27 cellular contexts compared by ENCODE assay signal in genomic region chr3:95254771-95255170, GRCh38.
"Had no signal": no experiment of that assay in that cellular context is flagged by ENCODE, and none has a peak within 500 bp of the region (broad histone marks: within the 10 kb centered on the region; RNA-seq: fewer than 3 reads in every experiment).

No MANE protein-coding gene starts in this region.

- H3K4me1 Mint-ChIP-seq: T-cell had no signal

- H3K4me3 Mint-ChIP-seq: T-cell; T-helper 1 cell treated with Interleukin-12 subunit alpha and Interleukin-12 subunit beta and Interleukin-4 antibody, amounts not matched to agents 30 μg/mL and 1 μg/mL, for 36 hours had no signal

- H3K36me3 ChIP-seq: Peyer's patch, SJCRH30 had no signal

- DNase-seq: IMR-90; Kasumi-1; MM.1S; NCI-H1092 treated with DMSO at 0.1 percent for 48 hours; NCI-H1436; NCI-H187; NCI-H2029; NCI-H2081 treated with DMSO at 0.1 percent for 48 hours; NCI-H2171; NCI-H226; NCI-H446; NCI-H510A; NCI-H524 treated with DMSO at 0.1 percent for 48 hours; NCI-H69; NCI-H774; NK-92 treated with Interleukin-12 subunit alpha and Interleukin-12 subunit beta, amount 100 ng/mL, for 24 hours; PC-9; Peyer's patch; SHP77 treated with DMSO at 0.1 percent for 48 hours; SW 1271; T-cell had no signal

- H3K36me3 Mint-ChIP-seq: T-cell had no signal

- H3K4me3 ChIP-seq: K562, PC-9, Peyer's patch, SJCRH30 had no signal

- H3K9ac ChIP-seq: KMS-11 had no signal

- H2AFZ ChIP-seq: PC-9 had no signal

- FAIRE-seq: HepG2, K562 had no signal

- H3K4me2 ChIP-seq: KMS-11, PC-9 had no signal

- H3K27ac ChIP-seq: KMS-11, PC-9, Peyer's patch, SJCRH30 had no signal

- H3K27me3 Mint-ChIP-seq: T-cell had no signal

- H3K9me3 ChIP-seq: Peyer's patch, SJCRH30 had no signal

- H3K27me3 ChIP-seq: Peyer's patch, SJCRH30 had no signal

- H3K4me1 ChIP-seq: Peyer's patch, SJCRH30 had no signal

- ATAC-seq: HepG2, K562, Right ventricle myocardium inferior, T-cell had no signal

- H3K27ac Mint-ChIP-seq: T-cell; T-helper 1 cell treated with Interleukin-12 subunit alpha and Interleukin-12 subunit beta and Interleukin-4 antibody, amounts not matched to agents 30 μg/mL and 1 μg/mL, for 36 hours had no signal
